In genomic region chr17:17167356-17167755, GRCh38 we compare ENCODE assay signal across 1 cellular context.
TF ChIP-seq lines count a peak whose summit lies in the region.

No MANE protein-coding gene starts in this region.

TF ChIP-seq in H1, 55 proteins besides CTCF, POLR2A, EP300 and RAD21:
- TF ChIP-seq SIRT6 (IDR thresholded peaks at IDR 0.05; ENCODE audit: low read length) = no peak
- TF ChIP-seq SAP30 (IDR thresholded peaks at IDR 0.05; ENCODE audit: insufficient read depth, insufficient replicate concordance, low read length) = no peak
- no peak for TF ChIP-seq HDAC6 (IDR thresholded peaks at IDR 0.05; ENCODE audit: low read depth, low read length)
- TF ChIP-seq, protein P1, sequence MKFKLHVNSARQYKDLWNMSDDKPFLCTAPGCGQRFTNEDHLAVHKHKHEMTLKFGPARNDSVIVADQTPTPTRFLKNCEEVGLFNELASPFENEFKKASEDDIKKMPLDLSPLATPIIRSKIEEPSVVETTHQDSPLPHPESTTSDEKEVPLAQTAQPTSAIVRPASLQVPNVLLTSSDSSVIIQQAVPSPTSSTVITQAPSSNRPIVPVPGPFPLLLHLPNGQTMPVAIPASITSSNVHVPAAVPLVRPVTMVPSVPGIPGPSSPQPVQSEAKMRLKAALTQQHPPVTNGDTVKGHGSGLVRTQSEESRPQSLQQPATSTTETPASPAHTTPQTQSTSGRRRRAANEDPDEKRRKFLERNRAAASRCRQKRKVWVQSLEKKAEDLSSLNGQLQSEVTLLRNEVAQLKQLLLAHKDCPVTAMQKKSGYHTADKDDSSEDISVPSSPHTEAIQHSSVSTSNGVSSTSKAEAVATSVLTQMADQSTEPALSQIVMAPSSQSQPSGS (IDR thresholded peaks at IDR 0.05; ENCODE audit: low read length) = no peak
- TF ChIP-seq JUND (IDR thresholded peaks at IDR 0.05; ENCODE audit: low read length) = no peak
